ENCODE assay signal across 8 cellular contexts in the genomic region with DNA sequence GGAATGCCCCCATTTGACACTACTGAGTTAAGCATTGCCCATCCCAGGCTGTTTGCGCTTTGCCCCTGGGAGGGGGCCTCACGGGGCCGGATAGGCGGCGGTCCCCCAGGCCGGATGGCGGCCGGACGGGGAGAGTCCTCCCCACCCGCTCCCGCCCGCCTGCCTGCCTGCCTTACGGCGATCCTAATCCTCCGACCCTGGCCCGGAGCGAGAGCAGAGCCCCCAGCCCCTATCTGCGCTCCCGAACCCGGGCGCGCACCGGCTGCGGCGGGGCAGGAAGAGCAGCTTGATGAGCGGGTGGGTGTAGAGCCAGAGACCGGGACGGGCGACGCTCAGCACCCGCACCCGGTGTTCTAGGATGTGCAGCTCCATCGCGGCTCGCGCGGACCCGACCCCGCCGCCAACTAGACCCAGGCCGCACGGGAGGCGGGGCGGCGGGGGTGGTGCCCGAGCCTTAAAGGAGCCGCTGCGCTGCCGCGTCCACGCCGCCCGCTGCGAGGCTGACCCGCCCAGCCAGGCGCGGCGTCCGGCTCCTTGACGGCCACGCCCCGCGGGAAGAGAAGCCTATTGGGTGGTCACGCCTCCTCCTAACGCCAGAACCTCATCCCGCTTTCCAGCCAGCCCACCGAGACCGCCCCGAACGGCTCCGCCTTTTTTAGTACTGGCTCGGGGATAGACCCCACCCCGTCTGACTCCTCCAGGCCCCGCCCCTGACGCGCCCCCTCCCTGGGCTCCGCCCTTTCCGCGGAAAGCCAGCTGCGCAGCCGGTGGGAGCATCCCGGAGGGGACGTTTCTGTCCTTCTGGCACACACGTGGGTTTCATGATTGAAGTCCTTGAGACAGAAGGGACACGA. TPM values are rescaled to one million over a fixed set of nuclear protein-coding genes. Genes with fewer than 3 reads are reported as not detected.
DNase-seq lines count a peak whose midpoint lies in the region; FAIRE-seq and TF ChIP-seq lines count a peak whose summit lies in the region.

A gene (minus strand): TSS at position 380 of the 854 bp plus-strand sequence. CDS start 8 bp downstream, at position 372.

- no peak for TF ChIP-seq EP300 in stomach (IDR thresholded peaks at IDR 0.05)

- H3K27me3 ChIP-seq in MG63: no peaks in the 10 kb centered on the region
- no peaks in the 10 kb centered on the region for H3K27me3 ChIP-seq in stomach

- TF ChIP-seq CTCF in foreskin fibroblast (IDR thresholded peaks at IDR 0.05; ENCODE audit: low read depth, low read length) (no peak), neural crest cell (conservative IDR thresholded peaks at IDR 0.05) (no peak), stomach (IDR thresholded peaks at IDR 0.05) (no peak)

- H3K36me3 ChIP-seq in MG63 (no peaks in the 10 kb centered on the region; the same call in 1 of the 2 replicates), stomach (peaks cover 31 to 56% (median 51%) of the 10 kb centered on the region in 4 donors)

- H3K9me3 ChIP-seq in MG63: no peaks in the 10 kb centered on the region
- H3K9me3 ChIP-seq in stomach: no peaks in the 10 kb centered on the region

- peaks cover 36 to 55% (median 48%) of the 10 kb centered on the region in 4 donors for H3K4me1 ChIP-seq in stomach

- peaks cover 3% of the 10 kb centered on the region for H3K27me3 Mint-ChIP-seq in neural crest cell (ENCODE audit: low read depth)

- FAIRE-seq in H54 (lab: Jason Lieb, UNC): no peak

- TF ChIP-seq POLR2A in H54 (IDR thresholded peaks at IDR 0.05; ENCODE audit: low read depth, low read length): no peak
- peak in 1 of 4 donors; percentile 17 for TF ChIP-seq POLR2A in stomach (IDR thresholded peaks at IDR 0.05)

- H3K4me3 Mint-ChIP-seq in neural crest cell: peak within 1 kb of the TSS; percentile 94

- peak within 1 kb of the TSS; percentile 69 for H3K4me3 ChIP-seq in MG63
- peak within 1 kb of the TSS; percentile 81 to 82 for H3K4me3 ChIP-seq in foreskin fibroblast (ENCODE audit: low read depth in 1 of 2, low read length in 2 of 2)
- peak within 1 kb of the TSS; percentile 84 to 97 (median 88) for H3K4me3 ChIP-seq in stomach

- DNase-seq in EL: peak; percentile 99
- DNase-seq in H54 (ENCODE audit: insufficient read length, low spot score): peak; percentile 87
- peak; percentile 96 for DNase-seq in MG63
- DNase-seq in SHP77 (lab: John Stamatoyannopoulos, UW): peak; percentile 99
- peak; percentile 86 for DNase-seq in activated gamma-delta T cell treated with Interleukin-2 at 50 U/mL for 16 hours
- DNase-seq in foreskin fibroblast: peak; percentile 98 to 99
- peak; percentile 95 for DNase-seq in neural crest cell (ENCODE audit: low read depth, low spot score)
- DNase-seq in stomach: peak; percentile 99

- no peaks in the 10 kb centered on the region for H3K36me3 Mint-ChIP-seq in neural crest cell (ENCODE audit: low read depth)

- intact Hi-C loops in stomach (cut with DNase I; ENCODE audit: low total_unique reads): loop anchor here (5.0 kb wide), 1 partner anchor 98 kb away; a partner anchor contains a TSS

- 0 to 2% (median 1%) methylated on average over 26 to 85 of the region's 85 CpGs for WGBS in stomach, 5 donors

- H3K4me1 Mint-ChIP-seq in neural crest cell: peaks cover 16% of the 10 kb centered on the region

- H3K27ac Mint-ChIP-seq in neural crest cell (ENCODE audit: unreplicated experiment): peak within 1 kb of the TSS; percentile 78

- H3K27ac ChIP-seq in stomach: peak within 1 kb of the TSS; percentile 85 to 97 (median 89)

- H3K9me3 Mint-ChIP-seq in neural crest cell: no peaks in the 10 kb centered on the region

RNA-seq across cellular contexts. Expression of the gene that starts here (rescaled TPM):
- total RNA-seq in MG63 (2014; rRNA removed; shearing (Covaris generic); ENCODE audit: low replicate concordance): 2.3 and 4.1 TPM in 2 replicates
- total RNA-seq in neural crest cell (6.2 and 8.7 TPM in 2 replicates), stomach (10 to 100 TPM in 1 of 5 donors, 1 to 10 TPM in 4; 1.2 to 57.8 (median 3.7) TPM)
- polyA plus RNA-seq in stomach: 10 to 100 TPM in 1 of 3 donors, 1 to 10 TPM in 2; 6.6 to 17.0 (median 7.3) TPM

Comparison
In these comparisons a context has a peak if more than half of its experiments do, and no peak if none do; other contexts are left out.
1. Peak in every context shown above with its lines: DNase-seq, H3K4me3 ChIP-seq and H3K27ac ChIP-seq.